In the genomic region with DNA sequence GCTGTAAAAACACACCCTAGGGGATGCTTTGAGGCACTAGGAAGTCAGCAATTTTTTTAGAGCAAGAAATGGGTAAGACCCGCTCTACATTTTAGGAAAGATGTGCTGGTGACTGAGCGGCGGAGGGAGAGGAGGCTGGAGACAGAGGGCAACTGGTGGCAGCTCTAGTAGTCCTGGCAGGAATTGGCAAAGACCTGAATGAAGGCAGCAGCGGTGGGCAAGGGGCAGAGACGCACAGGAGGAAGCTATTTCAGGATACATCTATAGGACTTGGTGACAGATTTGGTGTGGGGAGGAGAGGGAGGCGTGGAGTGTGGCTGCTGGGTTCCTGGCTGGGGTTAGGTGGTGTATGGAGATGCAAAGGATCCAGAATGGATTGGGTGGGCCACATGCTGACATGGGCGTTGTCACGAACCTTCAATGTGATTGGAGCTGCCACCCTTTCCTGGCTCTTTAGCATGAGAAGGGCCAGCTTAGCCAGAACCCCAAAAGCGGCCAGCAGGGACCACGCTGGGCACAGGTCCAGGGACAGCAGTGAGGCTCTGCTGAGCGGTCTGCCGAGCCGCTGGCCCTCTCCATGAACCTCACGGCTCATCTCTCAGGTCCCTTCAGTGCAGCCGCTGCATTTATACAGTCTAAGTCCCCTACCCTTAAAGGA, we compare ENCODE assay signal across 1 cellular context.
TF ChIP-seq lines count a peak whose summit lies in the region.

No MANE protein-coding gene starts in this region.

TF ChIP-seq in HepG2, 621 proteins besides CTCF, POLR2A, EP300 and RAD21:
- TF ChIP-seq EHMT2 (IDR thresholded peaks at IDR 0.05; ENCODE audit: borderline replicate concordance, low read depth, low read length) = no peak
- TF ChIP-seq ISL2 (CRISPR knock-in tag; IDR thresholded peaks at IDR 0.05) = no peak
- no peak for TF ChIP-seq ZNF317 (CRISPR knock-in tag; IDR thresholded peaks at IDR 0.05)
- no peak for TF ChIP-seq FOSL1 (CRISPR knock-in tag; IDR thresholded peaks at IDR 0.05; ENCODE audit: borderline replicate concordance)
- TF ChIP-seq EZH2 (conservative IDR thresholded peaks at IDR 0.05; ENCODE audit: low read depth, low read length) = peak; percentile 51; the same call in 1 of the 2 replicates
- no peak for TF ChIP-seq ZSCAN25 (CRISPR knock-in tag; IDR thresholded peaks at IDR 0.05)
- TF ChIP-seq, protein P1, sequence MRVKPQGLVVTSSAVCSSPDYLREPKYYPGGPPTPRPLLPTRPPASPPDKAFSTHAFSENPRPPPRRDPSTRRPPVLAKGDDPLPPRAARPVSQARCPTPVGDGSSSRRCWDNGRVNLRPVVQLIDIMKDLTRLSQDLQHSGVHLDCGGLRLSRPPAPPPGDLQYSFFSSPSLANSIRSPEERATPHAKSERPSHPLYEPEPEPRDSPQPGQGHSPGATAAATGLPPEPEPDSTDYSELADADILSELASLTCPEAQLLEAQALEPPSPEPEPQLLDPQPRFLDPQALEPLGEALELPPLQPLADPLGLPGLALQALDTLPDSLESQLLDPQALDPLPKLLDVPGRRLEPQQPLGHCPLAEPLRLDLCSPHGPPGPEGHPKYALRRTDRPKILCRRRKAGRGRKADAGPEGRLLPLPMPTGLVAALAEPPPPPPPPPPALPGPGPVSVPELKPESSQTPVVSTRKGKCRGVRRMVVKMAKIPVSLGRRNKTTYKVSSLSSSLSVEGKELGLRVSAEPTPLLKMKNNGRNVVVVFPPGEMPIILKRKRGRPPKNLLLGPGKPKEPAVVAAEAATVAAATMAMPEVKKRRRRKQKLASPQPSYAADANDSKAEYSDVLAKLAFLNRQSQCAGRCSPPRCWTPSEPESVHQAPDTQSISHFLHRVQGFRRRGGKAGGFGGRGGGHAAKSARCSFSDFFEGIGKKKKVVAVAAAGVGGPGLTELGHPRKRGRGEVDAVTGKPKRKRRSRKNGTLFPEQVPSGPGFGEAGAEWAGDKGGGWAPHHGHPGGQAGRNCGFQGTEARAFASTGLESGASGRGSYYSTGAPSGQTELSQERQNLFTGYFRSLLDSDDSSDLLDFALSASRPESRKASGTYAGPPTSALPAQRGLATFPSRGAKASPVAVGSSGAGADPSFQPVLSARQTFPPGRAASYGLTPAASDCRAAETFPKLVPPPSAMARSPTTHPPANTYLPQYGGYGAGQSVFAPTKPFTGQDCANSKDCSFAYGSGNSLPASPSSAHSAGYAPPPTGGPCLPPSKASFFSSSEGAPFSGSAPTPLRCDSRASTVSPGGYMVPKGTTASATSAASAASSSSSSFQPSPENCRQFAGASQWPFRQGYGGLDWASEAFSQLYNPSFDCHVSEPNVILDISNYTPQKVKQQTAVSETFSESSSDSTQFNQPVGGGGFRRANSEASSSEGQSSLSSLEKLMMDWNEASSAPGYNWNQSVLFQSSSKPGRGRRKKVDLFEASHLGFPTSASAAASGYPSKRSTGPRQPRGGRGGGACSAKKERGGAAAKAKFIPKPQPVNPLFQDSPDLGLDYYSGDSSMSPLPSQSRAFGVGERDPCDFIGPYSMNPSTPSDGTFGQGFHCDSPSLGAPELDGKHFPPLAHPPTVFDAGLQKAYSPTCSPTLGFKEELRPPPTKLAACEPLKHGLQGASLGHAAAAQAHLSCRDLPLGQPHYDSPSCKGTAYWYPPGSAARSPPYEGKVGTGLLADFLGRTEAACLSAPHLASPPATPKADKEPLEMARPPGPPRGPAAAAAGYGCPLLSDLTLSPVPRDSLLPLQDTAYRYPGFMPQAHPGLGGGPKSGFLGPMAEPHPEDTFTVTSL (CRISPR knock-in tag; IDR thresholded peaks at IDR 0.05; ENCODE audit: borderline replicate concordance) = no peak
- no peak for TF ChIP-seq SETDB1 (CRISPR knock-in tag; IDR thresholded peaks at IDR 0.05; ENCODE audit: borderline replicate concordance)
